In the genomic region with DNA sequence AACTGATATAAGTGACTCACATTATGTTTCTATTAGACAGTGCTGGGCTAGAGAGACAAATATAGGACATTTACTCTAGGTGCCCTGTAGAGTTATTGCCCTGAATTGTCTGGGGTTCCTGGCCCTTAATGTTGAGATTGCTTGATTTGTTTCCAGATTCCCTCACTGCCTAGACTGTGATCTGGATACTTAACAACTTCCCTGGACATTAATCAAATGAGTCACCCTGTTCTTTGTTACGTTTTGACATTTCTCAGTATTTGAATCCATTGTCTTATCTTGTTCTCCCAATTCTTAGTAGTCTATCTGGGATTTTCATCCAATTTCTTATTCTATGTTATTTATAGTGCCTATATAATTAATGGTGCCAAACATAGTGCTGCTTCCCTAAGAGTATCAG, we compare ENCODE assay signal across 23 cellular contexts.
DNase-seq lines count a peak whose midpoint lies in the region; ATAC-seq and TF ChIP-seq lines count a peak whose summit lies in the region.
"Had no signal": no experiment of that assay in that cellular context is flagged by ENCODE, and none has a peak within 500 bp of the region (broad histone marks: within the 10 kb centered on the region; RNA-seq: fewer than 3 reads in every experiment).

No MANE protein-coding gene starts in this region.

- no peak overlapping the region for H3K9ac ChIP-seq in mesenchymal stem cell (ENCODE audit: low read length)

- no peak overlapping the region for H3K27ac ChIP-seq in mesenchymal stem cell (ENCODE audit: low read length, poor library complexity, severe bottlenecking)
- no peak overlapping the region for H3K27ac ChIP-seq in gastroesophageal sphincter
- H3K27ac ChIP-seq: VCaP had no signal

- H3K4me3 ChIP-seq in mesenchymal stem cell (ENCODE audit: insufficient read depth in 1 of 2, low read depth in 1 of 2, low read length in 2 of 2) (no peak overlapping the region), gastroesophageal sphincter (no peak overlapping the region)

- 0% methylated on average over 1 of the region's 1 CpG for WGBS in mesenchymal stem cell
- 25 to 28% methylated on average over 1 of the region's 1 CpG for WGBS in gastroesophageal sphincter (ENCODE audit: low coverage in 1 of 2), 2 donors

- no peak overlapping the region for H2BK120ac ChIP-seq in mesenchymal stem cell (ENCODE audit: low read depth, low read length)

- H3K27me3 ChIP-seq in mesenchymal stem cell (ENCODE audit: control insufficient read depth in 1 of 2, insufficient read depth in 1 of 2, low read length in 2 of 2) (no peaks in the 10 kb centered on the region), gastroesophageal sphincter (no peaks in the 10 kb centered on the region)

- no peaks in the 10 kb centered on the region for H3K4me1 ChIP-seq in mesenchymal stem cell (ENCODE audit: control insufficient read depth, insufficient read depth, low read depth, low read length)
- no peaks in the 10 kb centered on the region for H3K4me1 ChIP-seq in gastroesophageal sphincter

- TF ChIP-seq EP300 in gastroesophageal sphincter (IDR thresholded peaks at IDR 0.05): no peak

- no peaks in the 10 kb centered on the region for H3K36me3 ChIP-seq in mesenchymal stem cell (ENCODE audit: control insufficient read depth in 1 of 2, insufficient read depth in 2 of 2, low read depth in 1 of 2, low read length in 2 of 2)
- H3K36me3 ChIP-seq in gastroesophageal sphincter: no peaks in the 10 kb centered on the region

- no peak overlapping the region for H4K91ac ChIP-seq in mesenchymal stem cell (ENCODE audit: low read length)

- no peak overlapping the region for H3K4me2 ChIP-seq in mesenchymal stem cell (ENCODE audit: low read length, poor library complexity, severe bottlenecking)

- DNase-seq in ELR (ENCODE audit: low read depth) (peak; percentile 36), RPMI7951 (ENCODE audit: low read depth) (peak; percentile 65), dermis blood vessel endothelial cell (peak; percentile 15), mesenchymal stem cell (peak; percentile 45), COR-L47 (lab: John Stamatoyannopoulos, UW) (no peak)
- no peak for DNase-seq in activated naive CD4-positive, alpha-beta T cell (lab: John Stamatoyannopoulos, UW)
- DNase-seq: activated CD4-positive, alpha-beta T cell treated with anti-CD3 and anti-CD28 coated beads, Interleukin-2, amount 50 U/mL, for 4 hours; activated gamma-delta T cell treated with Interleukin-2 at 50 U/mL for 16 hours; amniotic stem cell; CD4-positive, alpha-beta T cell; effector memory CD8-positive, alpha-beta T cell; KG1; left cardiac atrium; midbrain; NCI-H1048; NCI-H2107; NCI-H526 treated with DMSO at 0.1 percent for 48 hours; SIG-M5; T-helper 17 cell had no signal

- no peak overlapping the region for H3K14ac ChIP-seq in mesenchymal stem cell (ENCODE audit: low read length in 2 of 2)

- ATAC-seq in gastroesophageal sphincter (no peak), HG02610 (IDR thresholded peaks at IDR 0.05; ENCODE audit: unreplicated experiment) (no peak)
- ATAC-seq: effector memory CD8-positive, alpha-beta T cell; HCT116; left cardiac atrium; T-helper 17 cell had no signal

- H3K9me3 ChIP-seq in mesenchymal stem cell (ENCODE audit: control insufficient read depth, low read length): no peaks in the 10 kb centered on the region
- no peaks in the 10 kb centered on the region for H3K9me3 ChIP-seq in gastroesophageal sphincter

- TF ChIP-seq POLR2A in gastroesophageal sphincter (IDR thresholded peaks at IDR 0.05): no peak

- H2AK5ac ChIP-seq in mesenchymal stem cell (ENCODE audit: low read length, severe bottlenecking): no peak overlapping the region

- H3K4ac ChIP-seq in mesenchymal stem cell (ENCODE audit: low read depth in 1 of 2, low read length in 2 of 2): no peak overlapping the region

- no peak for TF ChIP-seq CTCF in gastroesophageal sphincter (IDR thresholded peaks at IDR 0.05)

- H3K23ac ChIP-seq in mesenchymal stem cell (ENCODE audit: low read length in 2 of 2): no peak overlapping the region

- no peak overlapping the region for H2BK12ac ChIP-seq in mesenchymal stem cell (ENCODE audit: low read length in 2 of 2)

- no peaks in the 10 kb centered on the region for H3K79me1 ChIP-seq in mesenchymal stem cell (replicated peaks; ENCODE audit: low read length, poor library complexity, severe bottlenecking)

- no peak overlapping the region for H2BK15ac ChIP-seq in mesenchymal stem cell (ENCODE audit: low read depth, poor library complexity, severe bottlenecking)

- H2BK5ac ChIP-seq in mesenchymal stem cell (ENCODE audit: low read depth, low read length, poor library complexity, severe bottlenecking): no peak overlapping the region

- no peak overlapping the region for H4K8ac ChIP-seq in mesenchymal stem cell (ENCODE audit: low read length)

- no peak overlapping the region for H3K18ac ChIP-seq in mesenchymal stem cell (ENCODE audit: low read depth in 1 of 2, low read length in 2 of 2)

- H2AFZ ChIP-seq in mesenchymal stem cell (ENCODE audit: low read depth, low read length): no peak overlapping the region

Comparison
In these comparisons a context has a peak if more than half of its experiments do, and no peak if none do; other contexts are left out.
1. DNase-seq: peak in ELR (single experiment), RPMI7951 (single experiment), dermis blood vessel endothelial cell (single experiment) and mesenchymal stem cell (single experiment); none in activated naive CD4-positive, alpha-beta T cell (0 of 4) and COR-L47 (single experiment).